25 cellular contexts compared by ENCODE assay signal in the genomic region with DNA sequence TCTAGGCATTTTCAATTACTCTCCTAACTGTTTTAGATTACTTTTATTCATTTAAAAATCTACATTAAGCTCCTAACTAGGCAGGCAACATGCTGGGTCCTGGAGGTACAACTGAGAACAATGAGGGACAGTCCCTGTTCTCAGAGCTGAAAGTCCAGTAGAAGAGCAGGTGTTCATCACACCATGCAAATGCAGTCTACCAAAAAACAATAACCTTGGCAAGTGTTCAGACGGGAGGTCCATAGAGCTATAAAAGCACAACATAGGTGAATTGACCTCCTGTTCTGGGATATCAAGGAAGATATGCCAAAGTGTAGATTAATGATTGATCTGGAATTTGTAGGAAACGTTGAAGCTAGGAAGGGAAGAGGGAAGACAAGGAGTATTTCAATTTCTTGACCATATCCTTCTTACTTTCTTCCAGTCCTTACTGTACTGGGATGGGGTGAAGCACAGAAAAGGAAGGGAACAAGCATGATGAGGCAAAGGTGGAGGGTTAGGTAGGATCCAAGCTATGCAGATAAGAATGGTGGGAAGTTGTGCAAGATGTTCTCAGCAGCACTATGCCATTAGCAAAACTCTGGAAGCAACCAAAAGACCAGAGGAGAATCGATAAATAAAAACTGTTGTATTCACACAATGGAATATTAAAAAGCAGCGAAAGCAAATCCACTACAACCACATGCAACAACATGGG.
DNase-seq lines count a peak whose midpoint lies in the region; ATAC-seq, FAIRE-seq and TF ChIP-seq lines count a peak whose summit lies in the region.
"Had no signal": no experiment of that assay in that cellular context is flagged by ENCODE, and none has a peak within 500 bp of the region (broad histone marks: within the 10 kb centered on the region; RNA-seq: fewer than 3 reads in every experiment).

No MANE protein-coding gene starts in this region.

- no peaks in the 10 kb centered on the region for H3K4me1 ChIP-seq in GM12878 (ENCODE audit: control insufficient read depth, insufficient read depth, low read length)
- H3K4me1 ChIP-seq in small intestine (ENCODE audit: control insufficient read depth in 2 of 2, insufficient read depth in 1 of 2, low read depth in 1 of 2, low read length in 1 of 2), result peaks cover 3 to 5% of the 10 kb centered on the region in 2 donors
- H3K4me1 ChIP-seq in uterus, result no peaks in the 10 kb centered on the region
- H3K4me1 ChIP-seq: vagina had no signal

- H3K27me3 ChIP-seq in GM12878 (replicated peaks in 1 of 2; ENCODE audit: control insufficient read depth in 2 of 2, insufficient read depth in 2 of 2, low read length in 1 of 2) (no peaks in the 10 kb centered on the region; a peak in 1 of 4 replicates), small intestine (ENCODE audit: control insufficient read depth in 2 of 2, insufficient read depth in 2 of 2, low read length in 2 of 2) (no peaks in the 10 kb centered on the region), WERI-Rb-1 (ENCODE audit: insufficient read depth, low read depth, severe bottlenecking) (no peaks in the 10 kb centered on the region), uterus (no peaks in the 10 kb centered on the region)
- H3K27me3 ChIP-seq: ovary, vagina had no signal

- 56% methylated on average over 4 of the region's 4 CpGs for WGBS in GM12878 (ENCODE audit: insufficient coverage, insufficient replicate concordance, low lambda C conversion rate, missing lambda C conversion rate)
- 32 to 71% (median 51%) methylated on average over 4 of the region's 4 CpGs for WGBS in small intestine, 3 donors

- in situ Hi-C loops in GM13976 (cut with MboI; ENCODE audit: low sequenced_read_pairs, unreplicated experiment) (no loop called here), GM12878 (cut with MboI) (no loop called here)

- no peaks in the 10 kb centered on the region for H4K20me1 ChIP-seq in GM12878 (ENCODE audit: control insufficient read depth, insufficient read depth)

- TF ChIP-seq CTCF in GM13976 (IDR thresholded peaks at IDR 0.05; ENCODE audit: borderline replicate concordance, control extremely low read depth, extremely low read depth, insufficient read depth, missing control alignments), result no peak
- TF ChIP-seq CTCF in GM12878 (IDR thresholded peaks at IDR 0.05 in 2 of 3, conservative IDR thresholded peaks at IDR 0.05 in 1 of 3; ENCODE audit: control insufficient read depth in 2 of 3, extremely low read depth in 1 of 3, insufficient read depth in 1 of 3, low read depth in 3 of 3, low read length in 3 of 3), result no peak
- no peak for TF ChIP-seq CTCF in WERI-Rb-1 (IDR thresholded peaks at IDR 0.05; ENCODE audit: low read depth, low read length)
- TF ChIP-seq CTCF in uterus (IDR thresholded peaks at IDR 0.05), result no peak

- TF ChIP-seq POLR2A in GM12878 (IDR thresholded peaks at IDR 0.05; ENCODE audit: low read depth, low read length), result no peak
- TF ChIP-seq POLR2A in uterus (IDR thresholded peaks at IDR 0.05), result no peak

- intact Hi-C loops in GM12878 (cut with micrococcal nuclease; ENCODE audit: unreplicated experiment) (no loop called here), uterus (cut with DNase I; ENCODE audit: low total_unique reads) (no loop called here)

- no peak for TF ChIP-seq EP300 in GM12878 (IDR thresholded peaks at IDR 0.05; ENCODE audit: borderline replicate concordance in 1 of 2, control insufficient read depth in 1 of 2, low read depth in 2 of 2, low read length in 2 of 2)

- H2AFZ ChIP-seq in GM12878 (ENCODE audit: control insufficient read depth, low read depth, low read length), result no peak overlapping the region; the same call in 1 of the 2 replicates
- H2AFZ ChIP-seq: PC-9 had no signal

- no peak overlapping the region for H3K27ac ChIP-seq in GM12878 (ENCODE audit: control insufficient read depth, insufficient read depth)
- peak overlapping the region in 1 of 2 donors; percentile 40 for H3K27ac ChIP-seq in small intestine (ENCODE audit: low read depth in 1 of 2, low read length in 1 of 2)
- H3K27ac ChIP-seq in WERI-Rb-1, result no peak overlapping the region
- H3K27ac ChIP-seq in uterus, result no peak overlapping the region
- H3K27ac ChIP-seq: ovary, vagina had no signal

- no peak overlapping the region for H3K4me3 ChIP-seq in GM12878
- no peak overlapping the region for H3K4me3 ChIP-seq in small intestine (ENCODE audit: low read depth in 1 of 2, low read length in 2 of 2)
- no peak overlapping the region for H3K4me3 ChIP-seq in WERI-Rb-1 (ENCODE audit: low read depth, low read length)
- no peak overlapping the region for H3K4me3 ChIP-seq in uterus
- H3K4me3 ChIP-seq: ovary, PC-9, vagina had no signal

- SMC1A ChIA-PET in GM12878 (lab: Charles Lee; ENCODE audit: uncharacterized antibody, unreplicated experiment), result interaction anchor here (0.9 to 1.6 kb wide), 8 partner anchors 11 to 76 kb away, joined by 3 to 7 read pairs (median 4); no protein-coding TSS in a partner anchor

- no TSS peak for BruUV-seq in GM12878 (replicated peaks; lab: Mats Ljungman, UMichigan)

- FAIRE-seq in GM12878 (lab: Jason Lieb, UNC), result no peak
- no peak for FAIRE-seq in small intestine (lab: Jason Lieb, UNC)
- FAIRE-seq: frontal cortex, G401.6, TTC549 had no signal

- RAD21 ChIA-PET in GM12878 (lab: Charles Lee; ENCODE audit: unreplicated experiment), result interaction anchor here (0.9 to 2.4 kb wide), 6 partner anchors 12 to 864 kb away, joined by 3 to 9 read pairs (median 4); no protein-coding TSS in a partner anchor

- TF ChIP-seq RAD21 in GM12878 (IDR thresholded peaks at IDR 0.05; ENCODE audit: insufficient read depth, low read depth, low read length), result no peak

- CTCF ChIA-PET in GM12878 (lab: Yijun Ruan, JAX), result interaction anchor here (0.7 kb wide), 2 partner anchors 49 to 114 kb away, joined by 3 read pairs; no protein-coding TSS in a partner anchor

- no peak overlapping the region for H3K4me2 ChIP-seq in GM12878 (ENCODE audit: control insufficient read depth, insufficient read depth)

- no peaks in the 10 kb centered on the region for H3K36me3 ChIP-seq in GM12878 (ENCODE audit: control insufficient read depth in 2 of 2, insufficient read depth in 2 of 2, low read length in 1 of 2)
- no peaks in the 10 kb centered on the region for H3K36me3 ChIP-seq in small intestine (ENCODE audit: control insufficient read depth in 2 of 2, insufficient read depth in 2 of 2, low read length in 2 of 2)
- no peaks in the 10 kb centered on the region for H3K36me3 ChIP-seq in WERI-Rb-1
- no peaks in the 10 kb centered on the region for H3K36me3 ChIP-seq in uterus
- H3K36me3 ChIP-seq: ovary, vagina had no signal

- H3K9me3 ChIP-seq in GM12878 (replicated peaks; ENCODE audit: control insufficient read depth, insufficient read depth, low read length) (no peaks in the 10 kb centered on the region), small intestine (ENCODE audit: control insufficient read depth, low read depth) (no peaks in the 10 kb centered on the region), WERI-Rb-1 (ENCODE audit: severe bottlenecking) (no peaks in the 10 kb centered on the region), uterus (no peaks in the 10 kb centered on the region)
- H3K9me3 ChIP-seq: Caco-2, ovary, vagina had no signal

- ATAC-seq in HG02678 (IDR thresholded peaks at IDR 0.05; ENCODE audit: unreplicated experiment) (peak; percentile 60), GM12878 (peak; percentile 58; the same call in 2 of the 3 replicates)
- ATAC-seq: Right ventricle myocardium inferior, SK-N-SH treated with all-trans-retinoic acid at 6 μM for 48 hours had no signal

- no peaks in the 10 kb centered on the region for H3K79me2 ChIP-seq in GM12878 (ENCODE audit: control insufficient read depth, insufficient read depth, low read length)

- DNase-seq in GM13976 (ENCODE audit: low spot score) (peak; percentile 36), GM12878 (ENCODE audit: low read depth, low spot score) (no peak), small intestine (peak; percentile 92), WERI-Rb-1 (no peak), HuH-7.5 (ENCODE audit: low spot score) (no peak), uterus (no peak)
- DNase-seq: activated effector memory CD4-positive, alpha-beta T cell treated with anti-CD3 and anti-CD28 coated beads, Interleukin-2, amount 50 U/mL, for 16 hours; activated T-cell treated with anti-CD3 and anti-CD28 coated beads, Interleukin-2, amount 50 U/mL, for 24 hours; C1 segment of cervical spinal cord; Caco-2; H9; kidney glomerular epithelial cell; NCI-H1694; NCI-H446; nephron progenitor cell; ovary; PC-9; stimulated activated naive CD4-positive, alpha-beta T cell treated with Interleukin-2 at 50 U/mL for 16 hours had no signal

- no peak overlapping the region for H3K9ac ChIP-seq in GM12878 (ENCODE audit: control insufficient read depth, insufficient read depth, low read length)

- POLR2A ChIA-PET in GM12878 (lab: Charles Lee), result interaction anchor here (0.6 to 0.7 kb wide), 4 partner anchors 10 to 436 kb away, joined by 3 to 4 read pairs (median 4); no protein-coding TSS in a partner anchor

TF ChIP-seq in GM12878, 131 proteins besides CTCF, POLR2A, EP300 and RAD21 (continues in another document):
- TF ChIP-seq IKZF2 (IDR thresholded peaks at IDR 0.05), result peak in 1 of 2 experiments; percentile 24; a peak in 1 of 4 replicates
- TF ChIP-seq TCF12 (IDR thresholded peaks at IDR 0.05; ENCODE audit: low read depth, low read length), result 0 out of 2 replicates have a peak, but pooled peaks have one; percentile 27
- no peak for TF ChIP-seq WRNIP1 (IDR thresholded peaks at IDR 0.05; ENCODE audit: borderline replicate concordance, low read depth, low read length)
- TF ChIP-seq RELA (IDR thresholded peaks at IDR 0.05; ENCODE audit: borderline replicate concordance, partially characterized antibody), result no peak
- no peak for TF ChIP-seq SREBF2 (IDR thresholded peaks at IDR 0.05; ENCODE audit: low read length)
- 0 out of 2 replicates have a peak, but pooled peaks have one; percentile 23 for TF ChIP-seq IKZF1 (conservative IDR thresholded peaks at IDR 0.05)
- TF ChIP-seq, protein P1, sequence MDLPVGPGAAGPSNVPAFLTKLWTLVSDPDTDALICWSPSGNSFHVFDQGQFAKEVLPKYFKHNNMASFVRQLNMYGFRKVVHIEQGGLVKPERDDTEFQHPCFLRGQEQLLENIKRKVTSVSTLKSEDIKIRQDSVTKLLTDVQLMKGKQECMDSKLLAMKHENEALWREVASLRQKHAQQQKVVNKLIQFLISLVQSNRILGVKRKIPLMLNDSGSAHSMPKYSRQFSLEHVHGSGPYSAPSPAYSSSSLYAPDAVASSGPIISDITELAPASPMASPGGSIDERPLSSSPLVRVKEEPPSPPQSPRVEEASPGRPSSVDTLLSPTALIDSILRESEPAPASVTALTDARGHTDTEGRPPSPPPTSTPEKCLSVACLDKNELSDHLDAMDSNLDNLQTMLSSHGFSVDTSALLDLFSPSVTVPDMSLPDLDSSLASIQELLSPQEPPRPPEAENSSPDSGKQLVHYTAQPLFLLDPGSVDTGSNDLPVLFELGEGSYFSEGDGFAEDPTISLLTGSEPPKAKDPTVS (IDR thresholded peaks at IDR 0.05; ENCODE audit: low read depth, low read length), result no peak

Comparison
In these comparisons a context has a peak if more than half of its experiments do, and no peak if none do; other contexts are left out.
1. DNase-seq: peak in GM13976 (single experiment) and small intestine (single experiment); none in GM12878 (single experiment), WERI-Rb-1 (single experiment), HuH-7.5 (single experiment) and uterus (0 of 2).